Comparison of ENCODE assay signal across 11 cellular contexts in the genomic region with DNA sequence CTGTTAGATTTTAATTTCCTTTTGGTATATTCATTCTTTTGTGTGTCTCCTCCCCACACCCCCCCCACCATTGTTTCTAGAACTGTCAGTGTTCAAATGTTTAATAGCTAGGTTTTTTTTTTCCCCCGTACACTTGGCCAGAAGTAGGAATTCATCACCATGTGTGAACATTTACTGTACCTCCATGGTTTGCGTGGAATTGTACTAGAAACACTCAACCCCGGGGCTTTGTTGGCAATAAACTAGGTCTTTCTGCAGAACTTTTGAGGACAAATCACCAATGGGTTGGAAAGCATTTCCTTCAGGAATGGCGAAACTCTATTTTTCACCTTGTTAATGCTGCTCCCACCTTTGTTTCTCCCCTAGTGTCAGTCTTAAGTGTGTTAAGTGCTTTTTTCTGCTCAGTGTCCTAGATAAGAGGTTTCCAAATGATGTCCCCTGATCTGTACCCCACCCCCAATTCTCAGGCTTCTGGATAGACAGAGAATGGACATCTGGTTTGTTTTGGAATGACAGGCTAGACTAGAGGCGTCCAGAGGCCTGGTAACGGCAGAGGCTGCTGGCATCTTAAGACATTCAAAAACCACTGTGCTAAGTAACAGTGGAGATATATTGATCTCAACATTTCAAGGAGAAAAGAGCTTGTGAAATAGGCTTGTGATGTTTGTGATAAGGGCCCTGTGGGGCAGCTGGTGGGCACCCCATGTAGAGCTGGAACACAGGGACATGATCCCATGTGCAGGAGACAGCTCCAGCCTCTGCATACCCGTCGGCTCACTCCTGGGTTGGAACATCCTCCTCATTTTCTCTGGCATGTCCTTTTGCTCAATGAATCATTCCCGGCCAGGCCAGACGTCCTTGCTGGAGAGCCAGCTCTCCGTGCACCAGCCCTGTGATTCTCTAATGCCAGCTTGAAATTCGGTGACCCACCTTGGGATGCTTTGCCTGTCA.
DNase-seq lines count a peak whose midpoint lies in the region; ATAC-seq and TF ChIP-seq lines count a peak whose summit lies in the region.
"Had no signal": no experiment of that assay in that cellular context is flagged by ENCODE, and none has a peak within 500 bp of the region (broad histone marks: within the 10 kb centered on the region; RNA-seq: fewer than 3 reads in every experiment).

No MANE protein-coding gene starts in this region.

- peaks cover 76 to 100% (median 97%) of the 10 kb centered on the region in 3 donors for H3K4me1 Mint-ChIP-seq in naive B cell
- peaks cover 42% of the 10 kb centered on the region for H3K4me1 Mint-ChIP-seq in endothelial cell (ENCODE audit: unreplicated experiment)

- H3K4me2 ChIP-seq in BLaER1 treated with 17β-estradiol and CSF1 and Interleukin-3, amounts not matched to agents 10 nM and 100 nM: peak overlapping the region in 9 of 11 experiments; percentile 8 to 90 (median 82); a peak in 12 of 22 replicates

- ATAC-seq in Panc1 (peak; percentile 14), naive B cell (ENCODE audit: low read depth in 2 of 2) (no peak)

- no peak overlapping the region for H3K4me3 Mint-ChIP-seq in naive B cell
- no peak overlapping the region for H3K4me3 Mint-ChIP-seq in endothelial cell (ENCODE audit: unreplicated experiment)

- intact Hi-C loops in Panc1 (cut with micrococcal nuclease; ENCODE audit: unreplicated experiment): loop anchor here (5.0 kb wide), 1 partner anchor 195 kb away; no protein-coding TSS in a partner anchor
- intact Hi-C loops in esophagus squamous epithelium (cut with DNase I): no loop called here
- intact Hi-C loops in spleen (cut with DNase I; ENCODE audit: low total_unique reads): no loop called here

- H3K27me3 Mint-ChIP-seq in naive B cell (no peaks in the 10 kb centered on the region), endothelial cell (ENCODE audit: unreplicated experiment) (peaks cover 2% of the 10 kb centered on the region)

- WGBS in esophagus squamous epithelium, 2 donors: 29 to 42% methylated on average over 12 of the region's 12 CpGs
- 76 to 85% (median 80%) methylated on average over 12 of the region's 12 CpGs for WGBS in spleen, 5 donors

- no peak overlapping the region for H3K4me3 ChIP-seq in BLaER1 treated with 17β-estradiol and CSF1 and Interleukin-3, amounts not matched to agents 10 nM and 100 nM
- H3K4me3 ChIP-seq in Panc1 (ENCODE audit: low read depth in 2 of 2, low read length in 2 of 2) (no peak overlapping the region), esophagus squamous epithelium (no peak overlapping the region), spleen (no peak overlapping the region)

- H3K27me3 ChIP-seq in BLaER1 treated with 17β-estradiol and CSF1 and Interleukin-3, amounts not matched to agents 10 nM and 100 nM: no peaks in the 10 kb centered on the region
- H3K27me3 ChIP-seq in Panc1 (ENCODE audit: control insufficient read depth, insufficient read depth, low read length) (no peaks in the 10 kb centered on the region), esophagus squamous epithelium (no peaks in the 10 kb centered on the region), spleen (replicated peaks in 1 of 7) (no peaks in the 10 kb centered on the region)

- H3K36me3 Mint-ChIP-seq in naive B cell (no peaks in the 10 kb centered on the region), endothelial cell (ENCODE audit: low read depth, unreplicated experiment) (no peaks in the 10 kb centered on the region)

- in situ Hi-C loops in Panc1 (cut with HindIII; ENCODE audit: low pct_unique_long_range_greater_than_20kb, low sequenced_read_pairs): no loop called here

- H3K27ac Mint-ChIP-seq in naive B cell (peak overlapping the region in 5 of 6 donors; percentile 39 to 84 (median 60)), endothelial cell (ENCODE audit: unreplicated experiment) (no peak overlapping the region)

- BruUV-seq in Panc1 (replicated peaks; lab: Mats Ljungman, UMichigan): no TSS peak

- POLR2A ChIA-PET in Panc1 (lab: Charles Lee): interaction anchor here (0.6 to 1.9 kb wide), 7 partner anchors 8 to 73 kb away, joined by 3 to 17 read pairs (median 8); no protein-coding TSS in a partner anchor

- peaks cover 99 to 100% (median 100%) of the 10 kb centered on the region in 11 experiments for H4K20me1 ChIP-seq in BLaER1 treated with 17β-estradiol and CSF1 and Interleukin-3, amounts not matched to agents 10 nM and 100 nM

- H3K4me1 ChIP-seq in BLaER1 treated with 17β-estradiol and CSF1 and Interleukin-3, amounts not matched to agents 10 nM and 100 nM: peaks cover 90 to 100% (median 99%) of the 10 kb centered on the region in 10 experiments
- H3K4me1 ChIP-seq in Panc1 (ENCODE audit: control insufficient read depth, insufficient read depth, low read length) (peaks cover 99% of the 10 kb centered on the region), esophagus squamous epithelium (peaks cover 58 to 100% (median 88%) of the 10 kb centered on the region in 3 donors), spleen (peaks cover 31 to 100% (median 92%) of the 10 kb centered on the region in 6 donors)

- H3K9me3 ChIP-seq in BLaER1 treated with 17β-estradiol and CSF1 and Interleukin-3, amounts not matched to agents 10 nM and 100 nM (replicated peaks in 1 of 11): no peaks in the 10 kb centered on the region
- no peaks in the 10 kb centered on the region for H3K9me3 ChIP-seq in Panc1 (ENCODE audit: control insufficient read depth, insufficient read depth, low read depth, low read length)
- no peaks in the 10 kb centered on the region for H3K9me3 ChIP-seq in esophagus squamous epithelium
- no peaks in the 10 kb centered on the region for H3K9me3 ChIP-seq in spleen

- CTCF ChIA-PET in Panc1 (lab: Charles Lee): interaction anchor here (0.6 to 2.0 kb wide), 3 partner anchors 14 to 194 kb away, joined by 4 to 7 read pairs (median 7); no protein-coding TSS in a partner anchor

- DNase-seq in Panc1 (ENCODE audit: low read depth, low spot score) (no peak), esophagus squamous epithelium (lab: John Stamatoyannopoulos, UW) (no peak), naive B cell (no peak), spleen (no peak), endothelial cell (ENCODE audit: low spot score) (no peak), inferior parietal cortex (ENCODE audit: extremely low spot score) (no peak), NCI-H2081 (lab: John Stamatoyannopoulos, UW) (no peak)
- DNase-seq: activated naive CD4-positive, alpha-beta T cell treated with anti-CD3 and anti-CD28 coated beads, Interleukin-2, amount 50 U/mL, for 16 hours; NCI-H69 had no signal

- TF ChIP-seq POLR2A in esophagus squamous epithelium (IDR thresholded peaks at IDR 0.05) (no peak), spleen (IDR thresholded peaks at IDR 0.05) (no peak)

- no peak for TF ChIP-seq CTCF in Panc1 (IDR thresholded peaks at IDR 0.05)
- no peak for TF ChIP-seq CTCF in esophagus squamous epithelium (IDR thresholded peaks at IDR 0.05)
- TF ChIP-seq CTCF in spleen (IDR thresholded peaks at IDR 0.05 in 8 of 11, conservative IDR thresholded peaks at IDR 0.05 in 3 of 11): no peak
- no peak for TF ChIP-seq CTCF in endothelial cell (IDR thresholded peaks at IDR 0.05; ENCODE audit: unreplicated experiment)

- H3K9me3 Mint-ChIP-seq in naive B cell (no peaks in the 10 kb centered on the region), endothelial cell (ENCODE audit: unreplicated experiment) (no peaks in the 10 kb centered on the region)

- no peak overlapping the region for H3K9ac ChIP-seq in BLaER1 treated with 17β-estradiol and CSF1 and Interleukin-3, amounts not matched to agents 10 nM and 100 nM

- peaks cover 0 to 68% (median 31%) of the 10 kb centered on the region in 11 experiments; a peak in 19 of 22 replicates for H3K36me3 ChIP-seq in BLaER1 treated with 17β-estradiol and CSF1 and Interleukin-3, amounts not matched to agents 10 nM and 100 nM
- no peaks in the 10 kb centered on the region; the same call in 1 of the 2 replicates for H3K36me3 ChIP-seq in Panc1 (ENCODE audit: control insufficient read depth, insufficient read depth, low read length)
- H3K36me3 ChIP-seq in esophagus squamous epithelium: no peaks in the 10 kb centered on the region
- H3K36me3 ChIP-seq in spleen: no peaks in the 10 kb centered on the region

- peak overlapping the region in 2 of 11 experiments; percentile 19 to 28; a peak in 2 of 22 replicates for H3K27ac ChIP-seq in BLaER1 treated with 17β-estradiol and CSF1 and Interleukin-3, amounts not matched to agents 10 nM and 100 nM
- H3K27ac ChIP-seq in Panc1 (ENCODE audit: low read length): peak overlapping the region; percentile 100
- H3K27ac ChIP-seq in esophagus squamous epithelium: peak overlapping the region; percentile 25 to 96 (median 66)
- H3K27ac ChIP-seq in spleen: no peak overlapping the region
- H3K27ac ChIP-seq: VCaP had no signal

Comparison
In these comparisons a context has a peak if more than half of its experiments do, and no peak if none do; other contexts are left out.
1. H3K27ac ChIP-seq: peak in Panc1 (single experiment) and esophagus squamous epithelium (4 of 4); none in spleen (0 of 8).